ENCODE assay signal across 13 cellular contexts in genomic region chr10:47033541-47034270, GRCh38.
"Had no signal": no experiment of that assay in that cellular context is flagged by ENCODE, and none has a peak within 500 bp of the region (broad histone marks: within the 10 kb centered on the region; RNA-seq: fewer than 3 reads in every experiment).

No MANE protein-coding gene starts in this region.

- H3K9me3 ChIP-seq: thyroid gland, vagina had no signal

- H3K79me2 ChIP-seq: hepatocyte had no signal

- H3K4me1 ChIP-seq: vagina had no signal

- H3K27me3 ChIP-seq: hepatocyte, thyroid gland, vagina had no signal

- ATAC-seq: stimulated activated effector memory CD8-positive, alpha-beta T cell treated with anti-CD3 and anti-CD28 coated beads, Interleukin-12 subunit alpha, Interleukin-12 subunit beta, amount 100 ng/mL, for 72 hours had no signal

- DNase-seq: activated CD4-positive, alpha-beta T cell treated with anti-CD3 and anti-CD28 coated beads for 1 hour; activated CD4-positive, alpha-beta T cell treated with anti-CD3 and anti-CD28 coated beads, Interleukin-2, amount 50 U/mL, for 4 hours; activated gamma-delta T cell treated with Interleukin-2 at 50 U/mL for 16 hours; activated naive CD8-positive, alpha-beta T cell treated with anti-CD3 and anti-CD28 coated beads for 36 hours; activated T-cell treated with anti-CD3 and anti-CD28 coated beads, Interleukin-2, amount 50 U/mL, for 48 hours; T-helper 9 cell; thyroid gland had no signal

- H3K4me2 ChIP-seq: hepatocyte had no signal

- H3K36me3 ChIP-seq: thyroid gland, vagina had no signal

- H3K27ac ChIP-seq: hepatocyte, thyroid gland, vagina had no signal

- H2AFZ ChIP-seq: hepatocyte had no signal

- FAIRE-seq: colon, endometrium, keratinocyte had no signal

- H3K4me3 ChIP-seq: hepatocyte, thyroid gland, vagina had no signal
